ENCODE assay signal across 2 cellular contexts in genomic region chr21:36099000-36099399, GRCh38.
TF ChIP-seq lines count a peak whose summit lies in the region.

No MANE protein-coding gene starts in this region.

TF ChIP-seq in SK-N-SH treated with all-trans-retinoic acid at 6 μM for 48 hours, 23 proteins besides CTCF, POLR2A, EP300 and RAD21:
- no peak for TF ChIP-seq ZFP30 (CRISPR knock-in tag; IDR thresholded peaks at IDR 0.05)
- no peak for TF ChIP-seq BACH2 (CRISPR knock-in tag; IDR thresholded peaks at IDR 0.05; ENCODE audit: borderline replicate concordance)
- no peak for TF ChIP-seq ESRRG (CRISPR knock-in tag; IDR thresholded peaks at IDR 0.05)
- TF ChIP-seq PATZ1 (CRISPR knock-in tag; IDR thresholded peaks at IDR 0.05; ENCODE audit: borderline replicate concordance): no peak
- TF ChIP-seq ZNF565 (CRISPR knock-in tag; conservative IDR thresholded peaks at IDR 0.05; ENCODE audit: low read depth): no peak
- no peak for TF ChIP-seq SNAI2 (CRISPR knock-in tag; IDR thresholded peaks at IDR 0.05)
- TF ChIP-seq TCF4 (CRISPR knock-in tag; IDR thresholded peaks at IDR 0.05; ENCODE audit: borderline replicate concordance): no peak
- no peak for TF ChIP-seq ARNTL (CRISPR knock-in tag; IDR thresholded peaks at IDR 0.05; ENCODE audit: borderline replicate concordance, low read depth)
- TF ChIP-seq OSR1 (CRISPR knock-in tag; IDR thresholded peaks at IDR 0.05): no peak
- TF ChIP-seq RARB (CRISPR knock-in tag; IDR thresholded peaks at IDR 0.05): no peak
- TF ChIP-seq GLIS3 (CRISPR knock-in tag; IDR thresholded peaks at IDR 0.05): no peak
- no peak for TF ChIP-seq PPARA (CRISPR knock-in tag; IDR thresholded peaks at IDR 0.05; ENCODE audit: borderline replicate concordance)
- TF ChIP-seq CSDC2 (CRISPR knock-in tag; IDR thresholded peaks at IDR 0.05): no peak

TF ChIP-seq in HepG2, 621 proteins besides CTCF, POLR2A, EP300 and RAD21:
- no peak for TF ChIP-seq ZNF737 (CRISPR knock-in tag; IDR thresholded peaks at IDR 0.05; ENCODE audit: borderline replicate concordance)
- no peak for TF ChIP-seq ZNF891 (CRISPR knock-in tag; IDR thresholded peaks at IDR 0.05)
- no peak for TF ChIP-seq LBX2 (CRISPR knock-in tag; IDR thresholded peaks at IDR 0.05; ENCODE audit: borderline replicate concordance)
- TF ChIP-seq, protein P1, sequence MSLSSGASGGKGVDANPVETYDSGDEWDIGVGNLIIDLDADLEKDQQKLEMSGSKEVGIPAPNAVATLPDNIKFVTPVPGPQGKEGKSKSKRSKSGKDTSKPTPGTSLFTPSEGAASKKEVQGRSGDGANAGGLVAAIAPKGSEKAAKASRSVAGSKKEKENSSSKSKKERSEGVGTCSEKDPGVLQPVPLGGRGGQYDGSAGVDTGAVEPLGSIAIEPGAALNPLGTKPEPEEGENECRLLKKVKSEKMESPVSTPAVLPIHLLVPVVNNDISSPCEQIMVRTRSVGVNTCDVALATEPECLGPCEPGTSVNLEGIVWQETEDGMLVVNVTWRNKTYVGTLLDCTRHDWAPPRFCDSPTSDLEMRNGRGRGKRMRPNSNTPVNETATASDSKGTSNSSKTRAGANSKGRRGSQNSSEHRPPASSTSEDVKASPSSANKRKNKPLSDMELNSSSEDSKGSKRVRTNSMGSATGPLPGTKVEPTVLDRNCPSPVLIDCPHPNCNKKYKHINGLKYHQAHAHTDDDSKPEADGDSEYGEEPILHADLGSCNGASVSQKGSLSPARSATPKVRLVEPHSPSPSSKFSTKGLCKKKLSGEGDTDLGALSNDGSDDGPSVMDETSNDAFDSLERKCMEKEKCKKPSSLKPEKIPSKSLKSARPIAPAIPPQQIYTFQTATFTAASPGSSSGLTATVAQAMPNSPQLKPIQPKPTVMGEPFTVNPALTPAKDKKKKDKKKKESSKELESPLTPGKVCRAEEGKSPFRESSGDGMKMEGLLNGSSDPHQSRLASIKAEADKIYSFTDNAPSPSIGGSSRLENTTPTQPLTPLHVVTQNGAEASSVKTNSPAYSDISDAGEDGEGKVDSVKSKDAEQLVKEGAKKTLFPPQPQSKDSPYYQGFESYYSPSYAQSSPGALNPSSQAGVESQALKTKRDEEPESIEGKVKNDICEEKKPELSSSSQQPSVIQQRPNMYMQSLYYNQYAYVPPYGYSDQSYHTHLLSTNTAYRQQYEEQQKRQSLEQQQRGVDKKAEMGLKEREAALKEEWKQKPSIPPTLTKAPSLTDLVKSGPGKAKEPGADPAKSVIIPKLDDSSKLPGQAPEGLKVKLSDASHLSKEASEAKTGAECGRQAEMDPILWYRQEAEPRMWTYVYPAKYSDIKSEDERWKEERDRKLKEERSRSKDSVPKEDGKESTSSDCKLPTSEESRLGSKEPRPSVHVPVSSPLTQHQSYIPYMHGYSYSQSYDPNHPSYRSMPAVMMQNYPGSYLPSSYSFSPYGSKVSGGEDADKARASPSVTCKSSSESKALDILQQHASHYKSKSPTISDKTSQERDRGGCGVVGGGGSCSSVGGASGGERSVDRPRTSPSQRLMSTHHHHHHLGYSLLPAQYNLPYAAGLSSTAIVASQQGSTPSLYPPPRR (CRISPR knock-in tag; IDR thresholded peaks at IDR 0.05; ENCODE audit: borderline replicate concordance): no peak
- no peak for TF ChIP-seq FOXJ3 (CRISPR knock-in tag; IDR thresholded peaks at IDR 0.05; ENCODE audit: borderline replicate concordance)
- no peak for TF ChIP-seq TMF1 (CRISPR knock-in tag; IDR thresholded peaks at IDR 0.05; ENCODE audit: low read depth)
- TF ChIP-seq THAP8 (CRISPR knock-in tag; IDR thresholded peaks at IDR 0.05; ENCODE audit: borderline replicate concordance): no peak
- no peak for TF ChIP-seq ZNF282 (IDR thresholded peaks at IDR 0.05; ENCODE audit: partially characterized antibody)
- no peak for TF ChIP-seq SMARCC2 (IDR thresholded peaks at IDR 0.05)
TF ChIP-seq in HepG2: peak in this region for 0.
